23 cellular contexts compared by ENCODE assay signal in genomic region chr10:1229574-1229973, GRCh38.
"Had no signal": no experiment of that assay in that cellular context is flagged by ENCODE, and none has a peak within 500 bp of the region (broad histone marks: within the 10 kb centered on the region; RNA-seq: fewer than 3 reads in every experiment).

No MANE protein-coding gene starts in this region.

- ATAC-seq: left ventricle myocardium superior; lower lobe of right lung; psoas muscle; right cardiac atrium; stimulated activated memory B cell treated with anti-CD40 and anti-IgM and Interleukin-4, amounts not matched to agents 10 μg/mL and 1 μg/mL and 100 μg/mL, for 72 hours; stimulated activated naive CD8-positive, alpha-beta T cell treated with anti-CD3 and anti-CD28 coated beads, Interleukin-15, Interleukin-2, amounts not matched to agents 100 U/mL and 50 U/mL, for 24 hours; upper lobe of right lung had no signal

- H3K27me3 ChIP-seq: colonic mucosa, tibial nerve, upper lobe of right lung, uterus had no signal

- H3K4me3 ChIP-seq: colonic mucosa, lower lobe of right lung, psoas muscle, skin epidermis, spleen, thoracic aorta, tibial nerve, upper lobe of right lung, uterus had no signal

- H3K36me3 ChIP-seq: colonic mucosa, lower lobe of right lung, thoracic aorta, tibial nerve, upper lobe of right lung, uterus had no signal

- H3K9me3 ChIP-seq: colonic mucosa, lower lobe of right lung, psoas muscle, spleen, thoracic aorta, tibial nerve, upper lobe of right lung, uterus had no signal

- H3K27ac Mint-ChIP-seq: dendritic cell treated with granulocyte-macrophage colony-stimulating factor and Interleukin-4, amounts not matched to agents 40 ng/mL and 50 ng/mL, for 4 days; immature natural killer cell; natural killer cell; stimulated activated memory B cell treated with anti-CD40 and anti-IgM and Interleukin-4, amounts not matched to agents 10 μg/mL and 1 μg/mL and 100 μg/mL, for 72 hours had no signal

- H3K36me3 Mint-ChIP-seq: natural killer cell; stimulated activated memory B cell treated with anti-CD40 and anti-IgM and Interleukin-4, amounts not matched to agents 10 μg/mL and 1 μg/mL and 100 μg/mL, for 72 hours had no signal

- H3K27ac ChIP-seq: colonic mucosa, lower lobe of right lung, psoas muscle, skin epidermis, spleen, thoracic aorta, tibial nerve, upper lobe of right lung, uterus had no signal

- FAIRE-seq: frontal cortex had no signal

- H3K4me3 Mint-ChIP-seq: dendritic cell treated with granulocyte-macrophage colony-stimulating factor and Interleukin-4, amounts not matched to agents 40 ng/mL and 50 ng/mL, for 4 days; immature natural killer cell; natural killer cell; stimulated activated memory B cell treated with anti-CD40 and anti-IgM and Interleukin-4, amounts not matched to agents 10 μg/mL and 1 μg/mL and 100 μg/mL, for 72 hours had no signal

- H3K4me1 ChIP-seq: colonic mucosa, lower lobe of right lung, psoas muscle, spleen, tibial nerve, upper lobe of right lung, uterus had no signal

- H3K9me3 Mint-ChIP-seq: dendritic cell treated with granulocyte-macrophage colony-stimulating factor and Interleukin-4, amounts not matched to agents 40 ng/mL and 50 ng/mL, for 4 days; stimulated activated memory B cell treated with anti-CD40 and anti-IgM and Interleukin-4, amounts not matched to agents 10 μg/mL and 1 μg/mL and 100 μg/mL, for 72 hours had no signal

- H3K4me1 Mint-ChIP-seq: immature natural killer cell; natural killer cell; stimulated activated memory B cell treated with anti-CD40 and anti-IgM and Interleukin-4, amounts not matched to agents 10 μg/mL and 1 μg/mL and 100 μg/mL, for 72 hours had no signal

- DNase-seq: colonic mucosa; effector memory CD4-positive, alpha-beta T cell; hypothalamus; immature natural killer cell; kidney glomerular epithelial cell; left ventricle myocardium superior; lower lobe of right lung; natural killer cell; nucleus accumbens; psoas muscle; right cardiac atrium; stimulated activated CD4-positive, alpha-beta T cell treated with anti-CD3 and anti-CD28 coated beads, Interleukin-4, amount 100 ng/mL, for 4 hours; stimulated activated naive CD8-positive, alpha-beta T cell treated with anti-CD3 and anti-CD28 coated beads, Interleukin-15, Interleukin-2, amounts not matched to agents 100 U/mL and 50 U/mL, for 24 hours; substantia nigra; upper lobe of right lung; uterus had no signal
